ENCODE assay signal across 16 cellular contexts in genomic region chr22:49479566-49479965, GRCh38.
"Had no signal": no experiment of that assay in that cellular context is flagged by ENCODE, and none has a peak within 500 bp of the region (broad histone marks: within the 10 kb centered on the region; RNA-seq: fewer than 3 reads in every experiment).

No MANE protein-coding gene starts in this region.

- H3K4me2 ChIP-seq: hepatocyte had no signal

- ATAC-seq: natural killer cell treated with Interleukin-12 subunit alpha and Interleukin-12 subunit beta and Interleukin-15 and Interleukin-18, amount 100 ng/mL, for 72 hours; stimulated activated naive B cell treated with anti-CD40 and anti-IgM and Interleukin-4, amounts not matched to agents 10 μg/mL and 1 μg/mL and 100 μg/mL, for 72 hours had no signal

- H2AFZ ChIP-seq: hepatocyte had no signal

- H3K4me3 Mint-ChIP-seq: mesothelial cell of epicardium; natural killer cell treated with Interleukin-12 subunit alpha and Interleukin-12 subunit beta and Interleukin-15 and Interleukin-18, amount 100 ng/mL, for 72 hours; stimulated activated naive B cell treated with anti-CD40 and anti-IgM and Interleukin-4, amounts not matched to agents 10 μg/mL and 1 μg/mL and 100 μg/mL, for 72 hours had no signal

- H3K36me3 ChIP-seq: neutrophil, sigmoid colon had no signal

- DNase-seq: cerebellar nuclear complex; dermis blood vessel endothelial cell; effector CD4-positive, alpha-beta T cell; foreskin melanocyte; kidney glomerular epithelial cell; mammary epithelial cell; sigmoid colon; stimulated activated CD4-positive, alpha-beta T cell treated with anti-CD3 and anti-CD28 coated beads, Interleukin-2, amount 100 ng/mL, for 24 hours; stimulated activated CD4-positive, alpha-beta T cell treated with anti-CD3 and anti-CD28 coated beads, Interleukin-4, amount 100 ng/mL, for 4 hours; stimulated activated naive B cell treated with anti-CD40 and anti-IgM and Interleukin-4, amounts not matched to agents 10 μg/mL and 1 μg/mL and 100 μg/mL, for 72 hours had no signal

- H3K27ac ChIP-seq: hepatocyte, neutrophil, sigmoid colon, skin epidermis had no signal

- H3K9me3 ChIP-seq: neutrophil, sigmoid colon had no signal

- H3K79me2 ChIP-seq: hepatocyte had no signal

- H3K4me3 ChIP-seq: hepatocyte, sigmoid colon, skin epidermis had no signal

- H3K36me3 Mint-ChIP-seq: mesothelial cell of epicardium, type B pancreatic cell had no signal

- H3K27ac Mint-ChIP-seq: mesothelial cell of epicardium; natural killer cell treated with Interleukin-12 subunit alpha and Interleukin-12 subunit beta and Interleukin-15 and Interleukin-18, amount 100 ng/mL, for 72 hours; stimulated activated naive B cell treated with anti-CD40 and anti-IgM and Interleukin-4, amounts not matched to agents 10 μg/mL and 1 μg/mL and 100 μg/mL, for 72 hours; type B pancreatic cell had no signal
